ENCODE assay signal across 10 cellular contexts in genomic region chr20:45051497-45052060, GRCh38. TPM values are rescaled to one million over a fixed set of nuclear protein-coding genes. Genes with fewer than 3 reads are reported as not detected.
DNase-seq lines count a peak whose midpoint lies in the region; ATAC-seq, FAIRE-seq and TF ChIP-seq lines count a peak whose summit lies in the region.
"Had no signal": no experiment of that assay in that cellular context is flagged by ENCODE, and none has a peak within 500 bp of the region (broad histone marks: within the 10 kb centered on the region; RNA-seq: fewer than 3 reads in every experiment).

No MANE protein-coding gene starts in this region.

- in situ Hi-C loops in HepG2 (cut with HindIII; ENCODE audit: extremely low pct_ligation_motif_present, low pct_unique_long_range_greater_than_20kb) (no loop called here), gastrocnemius medialis (cut with MboI; ENCODE audit: low sequenced_read_pairs in 4 of 4) (loop anchor here in 1 of 4 donors (25.0 kb wide), 1 partner anchor 89 kb away; the partner anchor contains the start of genes STK4 and TOMM34)

- POLR2A ChIA-PET in HepG2 (lab: Yijun Ruan, JAX), result no interaction called here

- no peak for TF ChIP-seq EP300 in HepG2 (IDR thresholded peaks at IDR 0.05; ENCODE audit: low read depth in 2 of 2, low read length in 2 of 2)
- TF ChIP-seq EP300 in HepG2 (CRISPR knock-in tag; IDR thresholded peaks at IDR 0.05; ENCODE audit: borderline replicate concordance), result no peak

- H2AFZ ChIP-seq in HepG2 (ENCODE audit: low read length) (no peak overlapping the region), MM.1S (ENCODE audit: low read length) (no peak overlapping the region)

- peaks cover 54% of the 10 kb centered on the region for H3F3A ChIP-seq in MM.1S (ENCODE audit: insufficient read depth, low read length)

- 92% methylated on average over 3 of the region's 3 CpGs for WGBS in HepG2 (ENCODE audit: low lambda C conversion rate)
- WGBS in right lobe of liver (ENCODE audit: insufficient coverage, low coverage, low lambda C conversion rate, missing lambda C conversion rate), result 63% methylated on average over 3 of the region's 3 CpGs

- DNase-seq in HepG2 (ENCODE audit: low spot score) (no peak), right lobe of liver (no peak), MM.1S (peak; percentile 65), dorsolateral prefrontal cortex (no peak), mucosa of gallbladder (ENCODE audit: low spot score) (no peak), gastrocnemius medialis (no peak), hypothalamus (lab: John Stamatoyannopoulos, UW) (no peak)
- DNase-seq: C1 segment of cervical spinal cord, GOT3 had no signal

- H3K27me3 ChIP-seq in HepG2 (ENCODE audit: control insufficient read depth in 1 of 2, insufficient read depth in 2 of 2, low read length in 2 of 2) (no peaks in the 10 kb centered on the region), right lobe of liver (no peaks in the 10 kb centered on the region), MM.1S (replicated peaks; ENCODE audit: insufficient read depth, low read length) (no peaks in the 10 kb centered on the region), dorsolateral prefrontal cortex (no peaks in the 10 kb centered on the region), gastrocnemius medialis (no peaks in the 10 kb centered on the region)

- H3K4me2 ChIP-seq in HepG2 (ENCODE audit: low read depth, low read length) (no peak overlapping the region), MM.1S (ENCODE audit: low read depth, low read length) (peak overlapping the region; percentile 52)

- H3K9ac ChIP-seq in HepG2 (ENCODE audit: insufficient read depth, low read depth, low read length), result no peak overlapping the region
- peak overlapping the region; percentile 67 for H3K9ac ChIP-seq in MM.1S (ENCODE audit: low read length)

- H4K20me1 ChIP-seq in HepG2 (ENCODE audit: insufficient read depth, low read length), result no peaks in the 10 kb centered on the region
- H4K20me1 ChIP-seq in MM.1S (ENCODE audit: insufficient read depth, low read length), result no peaks in the 10 kb centered on the region; the same call in 1 of the 2 replicates

- H3K27ac ChIP-seq in HepG2 (ENCODE audit: extremely low read length, insufficient read depth, low read length) (no peak overlapping the region), right lobe of liver (no peak overlapping the region), MM.1S (ENCODE audit: low read length) (peak overlapping the region; percentile 97), dorsolateral prefrontal cortex (peak overlapping the region in 58 of 59 donors; percentile 3 to 96 (median 89)), gastrocnemius medialis (no peak overlapping the region)

- no peak for TF ChIP-seq POLR2A in HepG2 (IDR thresholded peaks at IDR 0.05; ENCODE audit: insufficient read depth in 1 of 2, low read depth in 2 of 2, low read length in 2 of 2)
- no peak for TF ChIP-seq POLR2A in right lobe of liver (IDR thresholded peaks at IDR 0.05)
- no peak for TF ChIP-seq POLR2A in gastrocnemius medialis (IDR thresholded peaks at IDR 0.05)

- no peaks in the 10 kb centered on the region for H3K79me2 ChIP-seq in HepG2 (ENCODE audit: insufficient read depth, low read length)
- peaks cover 89% of the 10 kb centered on the region for H3K79me2 ChIP-seq in MM.1S (ENCODE audit: low read length)

- intact Hi-C loops in HepG2 (cut with micrococcal nuclease; ENCODE audit: unreplicated experiment) (no loop called here), right lobe of liver (cut with DNase I) (no loop called here), dorsolateral prefrontal cortex (cut with DNase I) (no loop called here), gastrocnemius medialis (cut with DNase I; ENCODE audit: low total_unique reads) (no loop called here)

- H3K4me1 ChIP-seq in HepG2 (ENCODE audit: insufficient read depth, low read length), result no peaks in the 10 kb centered on the region
- H3K4me1 ChIP-seq in right lobe of liver, result peaks cover 0 to 3% (median 0%) of the 10 kb centered on the region in 4 donors
- peaks cover 73% of the 10 kb centered on the region for H3K4me1 ChIP-seq in MM.1S (ENCODE audit: low read length)
- H3K4me1 ChIP-seq in gastrocnemius medialis, result peaks cover 0 to 4% of the 10 kb centered on the region in 2 donors

- TF ChIP-seq RAD21 in HepG2 (CRISPR knock-in tag; IDR thresholded peaks at IDR 0.05), result no peak

- H3K36me3 ChIP-seq in HepG2 (replicated peaks in 1 of 2; ENCODE audit: control insufficient read depth in 1 of 2, insufficient read depth in 2 of 2, low read length in 2 of 2) (peaks cover 9 to 19% of the 10 kb centered on the region in 2 experiments; a peak in 4 of 5 replicates), right lobe of liver (no peaks in the 10 kb centered on the region), MM.1S (replicated peaks; ENCODE audit: insufficient read depth, low read length) (peaks cover 3% of the 10 kb centered on the region), gastrocnemius medialis (no peaks in the 10 kb centered on the region)

- no peak overlapping the region for H3K4me3 ChIP-seq in HepG2 (replicated peaks in 1 of 3; ENCODE audit: insufficient read depth in 1 of 3, low read depth in 2 of 3, low read length in 3 of 3)
- H3K4me3 ChIP-seq in right lobe of liver, result no peak overlapping the region
- H3K4me3 ChIP-seq in MM.1S (ENCODE audit: low read length), result peak overlapping the region; percentile 14
- no peak overlapping the region for H3K4me3 ChIP-seq in dorsolateral prefrontal cortex
- no peak overlapping the region for H3K4me3 ChIP-seq in gastrocnemius medialis

- ATAC-seq in HepG2 (no peak), right lobe of liver (no peak), gastrocnemius medialis (no peak), esophagus mucosa (no peak)

- H3K9me2 ChIP-seq in MM.1S (replicated peaks; ENCODE audit: insufficient read depth, low read length), result no peaks in the 10 kb centered on the region

- no peak for TF ChIP-seq CTCF in HepG2 (CRISPR knock-in tag; IDR thresholded peaks at IDR 0.05)
- no peak for TF ChIP-seq CTCF in right lobe of liver (IDR thresholded peaks at IDR 0.05)
- TF ChIP-seq CTCF in MM.1S (IDR thresholded peaks at IDR 0.05; ENCODE audit: low read length), result no peak
- TF ChIP-seq CTCF in dorsolateral prefrontal cortex (IDR thresholded peaks at IDR 0.05 in 54 of 56, conservative IDR thresholded peaks at IDR 0.05 in 2 of 56; ENCODE audit: low read depth in 1 of 56, partially characterized antibody in 56 of 56), result no peak
- TF ChIP-seq CTCF in gastrocnemius medialis (IDR thresholded peaks at IDR 0.05 in 4 of 5, conservative IDR thresholded peaks at IDR 0.05 in 1 of 5), result no peak

- BruUV-seq in HepG2 (replicated peaks; lab: Mats Ljungman, UMichigan), result no TSS peak

- H3K9me3 ChIP-seq in HepG2 (ENCODE audit: low read length), result no peaks in the 10 kb centered on the region
- no peaks in the 10 kb centered on the region for H3K9me3 ChIP-seq in right lobe of liver
- H3K9me3 ChIP-seq in MM.1S (replicated peaks; ENCODE audit: insufficient read depth, low read length), result no peaks in the 10 kb centered on the region
- no peaks in the 10 kb centered on the region for H3K9me3 ChIP-seq in gastrocnemius medialis

- FAIRE-seq in HepG2 (lab: Jason Lieb, UNC), result no peak

- CTCF ChIA-PET in HepG2 (lab: Yijun Ruan, JAX; ENCODE audit: low intra/inter-chr PET ratio, low total read pairs), result no interaction called here

TF ChIP-seq in HepG2, 621 proteins besides CTCF, POLR2A, EP300 and RAD21:
- peak; percentile 93 for TF ChIP-seq CEBPB (IDR thresholded peaks at IDR 0.05; ENCODE audit: borderline replicate concordance, low read depth, low read length)
- TF ChIP-seq ZNF224 (CRISPR knock-in tag; IDR thresholded peaks at IDR 0.05), result no peak
- peak; percentile 30; the same call in 1 of the 2 replicates for TF ChIP-seq CEBPG (CRISPR knock-in tag; IDR thresholded peaks at IDR 0.05)

RNA-seq across cellular contexts. Expression of gene KCNS1, which starts 49.3 kb away (rescaled TPM):
- total RNA-seq in HepG2 (2016; rRNA removed; fragmentation: Illumina TruSeq; extraction: Trizol) (not detected in 2 replicates), right lobe of liver (under 1 TPM in 1 of 6 experiments, not detected in 5; 0.12 TPM), dorsolateral prefrontal cortex (100 to 1,000 TPM in 6 of 120 experiments, 10 to 100 TPM in 114; 14.6 to 125 (median 65.5) TPM), mucosa of gallbladder (11.2 TPM), gastrocnemius medialis (not detected), esophagus mucosa (0.40 TPM)
- total RNA-seq in HepG2 (2016; cell fraction: cytosol; rRNA removed; fragmentation: Illumina TruSeq; extraction: Trizol; ENCODE audit: low read depth), result not detected in 2 replicates
- not detected in 2 replicates for total RNA-seq in HepG2 (2016; cell fraction: insoluble cytoplasmic fraction; rRNA removed; fragmentation: Illumina TruSeq; extraction: Trizol)
- not detected in 2 replicates for total RNA-seq in HepG2 (2016; cell fraction: membrane; rRNA removed; fragmentation: Illumina TruSeq; extraction: Trizol)
- not detected in 2 replicates for total RNA-seq in HepG2 (2016; cell fraction: nucleus; rRNA removed; fragmentation: Illumina TruSeq; extraction: Trizol)
- polyA plus RNA-seq in HepG2 (2011; rRNA removed), result 0.03 TPM in 1 of 2 replicates, not detected in the other
- not detected in 2 replicates for polyA plus RNA-seq in HepG2 (2011; cell fraction: cytosol; rRNA removed)
- polyA plus RNA-seq in HepG2 (2011; cell fraction: nucleus; rRNA removed), result not detected in 2 replicates
- not detected in 2 replicates for polyA plus RNA-seq in HepG2 (2012)
- polyA plus RNA-seq in HepG2 (2016; cell fraction: cytosol; fragmentation: Illumina TruSeq; extraction: Trizol; ENCODE audit: low read depth), result not detected in 2 replicates
- polyA plus RNA-seq in HepG2 (2016; cell fraction: insoluble cytoplasmic fraction; fragmentation: Illumina TruSeq; extraction: Trizol; ENCODE audit: low read depth), result not detected in 2 replicates
- polyA plus RNA-seq in HepG2 (2016; cell fraction: membrane; fragmentation: Illumina TruSeq; extraction: Trizol; ENCODE audit: low read depth), result not detected in 2 replicates
- not detected in 2 replicates for polyA plus RNA-seq in HepG2 (2016; cell fraction: nucleus; fragmentation: Illumina TruSeq; extraction: Trizol; ENCODE audit: insufficient read depth, low read depth)
- not detected in 2 replicates for polyA minus RNA-seq in HepG2 (2011; rRNA and poly(A)+ RNA removed; ENCODE audit: low replicate concordance)
- not detected in 2 replicates for polyA minus RNA-seq in HepG2 (2011; cell fraction: cytosol; rRNA and poly(A)+ RNA removed)
- not detected in 2 replicates for polyA minus RNA-seq in HepG2 (2011; cell fraction: nucleus; rRNA and poly(A)+ RNA removed)

Comparison
In these comparisons a context has a peak if more than half of its experiments do, and no peak if none do; other contexts are left out.
1. H3K27ac ChIP-seq: peak in MM.1S (single experiment) and dorsolateral prefrontal cortex (58 of 59); none in HepG2 (single experiment), right lobe of liver (0 of 3) and gastrocnemius medialis (0 of 4).